In the genomic region with DNA sequence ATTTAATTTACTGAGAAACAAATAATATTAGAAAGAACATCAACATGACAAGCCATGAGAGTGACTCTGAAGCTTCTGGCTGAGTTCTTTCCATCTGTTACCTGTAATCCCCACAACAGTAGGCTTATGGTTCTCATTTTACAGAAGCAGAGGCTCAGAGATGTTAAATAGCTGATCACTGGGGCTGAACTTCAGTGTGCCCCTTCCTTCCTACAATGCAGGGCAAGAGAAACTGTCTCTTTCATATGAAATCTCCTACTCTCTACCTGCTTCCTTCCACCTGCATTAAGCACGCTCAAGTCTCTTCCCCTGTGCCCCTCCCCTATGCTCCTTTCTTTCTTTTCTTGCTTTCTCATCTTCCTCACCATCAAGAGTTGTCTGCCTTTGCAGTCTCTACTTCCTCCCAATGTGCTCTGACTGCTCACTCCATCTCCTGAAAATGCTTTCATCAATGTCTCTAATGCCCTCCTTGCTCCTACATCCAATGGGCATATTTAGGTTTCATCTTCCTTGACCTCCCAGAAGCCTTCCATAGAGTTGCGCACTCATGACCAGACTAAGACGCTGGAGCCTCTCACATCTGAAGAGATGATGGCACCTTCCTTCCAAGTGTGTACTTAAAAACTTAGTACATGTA, we compare ENCODE assay signal across 1 cellular context.
TF ChIP-seq lines count a peak whose summit lies in the region.

No MANE protein-coding gene starts in this region.

TF ChIP-seq in HepG2, 621 proteins besides CTCF, POLR2A, EP300 and RAD21 (continued from another document and continues in another):
- 0 out of 2 replicates have a peak, but pooled peaks have one; percentile 5 for TF ChIP-seq ZNF562 (CRISPR knock-in tag; IDR thresholded peaks at IDR 0.05; ENCODE audit: borderline replicate concordance)
- TF ChIP-seq, protein P1, sequence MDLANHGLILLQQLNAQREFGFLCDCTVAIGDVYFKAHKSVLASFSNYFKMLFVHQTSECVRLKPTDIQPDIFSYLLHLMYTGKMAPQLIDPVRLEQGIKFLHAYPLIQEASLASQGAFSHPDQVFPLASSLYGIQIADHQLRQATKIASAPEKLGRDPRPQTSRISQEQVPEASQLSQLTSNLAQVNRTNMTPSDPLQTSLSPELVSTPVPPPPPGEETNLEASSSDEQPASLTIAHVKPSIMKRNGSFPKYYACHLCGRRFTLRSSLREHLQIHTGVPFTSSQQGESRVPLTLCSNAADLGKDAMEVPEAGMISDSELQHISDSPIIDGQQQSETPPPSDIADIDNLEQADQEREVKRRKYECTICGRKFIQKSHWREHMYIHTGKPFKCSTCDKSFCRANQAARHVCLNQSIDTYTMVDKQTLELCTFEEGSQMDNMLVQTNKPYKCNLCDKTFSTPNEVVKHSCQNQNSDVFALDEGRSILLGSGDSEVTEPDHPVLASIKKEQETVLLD (CRISPR knock-in tag; IDR thresholded peaks at IDR 0.05; ENCODE audit: low read depth) = 0 out of 2 replicates have a peak, but pooled peaks have one; percentile 33
- TF ChIP-seq SSRP1 (CRISPR knock-in tag; IDR thresholded peaks at IDR 0.05) = peak; percentile 99
- TF ChIP-seq, protein P2, sequence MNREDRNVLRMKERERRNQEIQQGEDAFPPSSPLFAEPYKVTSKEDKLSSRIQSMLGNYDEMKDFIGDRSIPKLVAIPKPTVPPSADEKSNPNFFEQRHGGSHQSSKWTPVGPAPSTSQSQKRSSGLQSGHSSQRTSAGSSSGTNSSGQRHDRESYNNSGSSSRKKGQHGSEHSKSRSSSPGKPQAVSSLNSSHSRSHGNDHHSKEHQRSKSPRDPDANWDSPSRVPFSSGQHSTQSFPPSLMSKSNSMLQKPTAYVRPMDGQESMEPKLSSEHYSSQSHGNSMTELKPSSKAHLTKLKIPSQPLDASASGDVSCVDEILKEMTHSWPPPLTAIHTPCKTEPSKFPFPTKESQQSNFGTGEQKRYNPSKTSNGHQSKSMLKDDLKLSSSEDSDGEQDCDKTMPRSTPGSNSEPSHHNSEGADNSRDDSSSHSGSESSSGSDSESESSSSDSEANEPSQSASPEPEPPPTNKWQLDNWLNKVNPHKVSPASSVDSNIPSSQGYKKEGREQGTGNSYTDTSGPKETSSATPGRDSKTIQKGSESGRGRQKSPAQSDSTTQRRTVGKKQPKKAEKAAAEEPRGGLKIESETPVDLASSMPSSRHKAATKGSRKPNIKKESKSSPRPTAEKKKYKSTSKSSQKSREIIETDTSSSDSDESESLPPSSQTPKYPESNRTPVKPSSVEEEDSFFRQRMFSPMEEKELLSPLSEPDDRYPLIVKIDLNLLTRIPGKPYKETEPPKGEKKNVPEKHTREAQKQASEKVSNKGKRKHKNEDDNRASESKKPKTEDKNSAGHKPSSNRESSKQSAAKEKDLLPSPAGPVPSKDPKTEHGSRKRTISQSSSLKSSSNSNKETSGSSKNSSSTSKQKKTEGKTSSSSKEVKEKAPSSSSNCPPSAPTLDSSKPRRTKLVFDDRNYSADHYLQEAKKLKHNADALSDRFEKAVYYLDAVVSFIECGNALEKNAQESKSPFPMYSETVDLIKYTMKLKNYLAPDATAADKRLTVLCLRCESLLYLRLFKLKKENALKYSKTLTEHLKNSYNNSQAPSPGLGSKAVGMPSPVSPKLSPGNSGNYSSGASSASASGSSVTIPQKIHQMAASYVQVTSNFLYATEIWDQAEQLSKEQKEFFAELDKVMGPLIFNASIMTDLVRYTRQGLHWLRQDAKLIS (CRISPR knock-in tag; IDR thresholded peaks at IDR 0.05) = peak; percentile 95; the same call in 1 of the 2 replicates
- TF ChIP-seq SRSF4 (IDR thresholded peaks at IDR 0.05; ENCODE audit: low read depth, low read length, poor library complexity, severe bottlenecking) = peak; percentile 87
- no peak for TF ChIP-seq RBAK (CRISPR knock-in tag; IDR thresholded peaks at IDR 0.05)
- TF ChIP-seq, protein P3, sequence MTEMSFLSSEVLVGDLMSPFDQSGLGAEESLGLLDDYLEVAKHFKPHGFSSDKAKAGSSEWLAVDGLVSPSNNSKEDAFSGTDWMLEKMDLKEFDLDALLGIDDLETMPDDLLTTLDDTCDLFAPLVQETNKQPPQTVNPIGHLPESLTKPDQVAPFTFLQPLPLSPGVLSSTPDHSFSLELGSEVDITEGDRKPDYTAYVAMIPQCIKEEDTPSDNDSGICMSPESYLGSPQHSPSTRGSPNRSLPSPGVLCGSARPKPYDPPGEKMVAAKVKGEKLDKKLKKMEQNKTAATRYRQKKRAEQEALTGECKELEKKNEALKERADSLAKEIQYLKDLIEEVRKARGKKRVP (CRISPR knock-in tag; IDR thresholded peaks at IDR 0.05) = 0 out of 4 replicates have a peak, but pooled peaks of 1 of the 2 experiments have one; percentile 27
- 0 out of 2 replicates have a peak, but pooled peaks have one; percentile 28 for TF ChIP-seq HDAC2 (CRISPR knock-in tag; IDR thresholded peaks at IDR 0.05)
- TF ChIP-seq ZNF331 (CRISPR knock-in tag; IDR thresholded peaks at IDR 0.05) = 0 out of 2 replicates have a peak, but pooled peaks have one; percentile 6
- TF ChIP-seq ZNF558 (CRISPR knock-in tag; IDR thresholded peaks at IDR 0.05; ENCODE audit: borderline replicate concordance) = peak; percentile 56; the same call in 1 of the 2 replicates
- TF ChIP-seq ADNP (CRISPR knock-in tag; IDR thresholded peaks at IDR 0.05) = no peak
- TF ChIP-seq POLR2AphosphoS5 (IDR thresholded peaks at IDR 0.05; ENCODE audit: low read depth, low read length) = peak; percentile 78
- TF ChIP-seq, protein P4, sequence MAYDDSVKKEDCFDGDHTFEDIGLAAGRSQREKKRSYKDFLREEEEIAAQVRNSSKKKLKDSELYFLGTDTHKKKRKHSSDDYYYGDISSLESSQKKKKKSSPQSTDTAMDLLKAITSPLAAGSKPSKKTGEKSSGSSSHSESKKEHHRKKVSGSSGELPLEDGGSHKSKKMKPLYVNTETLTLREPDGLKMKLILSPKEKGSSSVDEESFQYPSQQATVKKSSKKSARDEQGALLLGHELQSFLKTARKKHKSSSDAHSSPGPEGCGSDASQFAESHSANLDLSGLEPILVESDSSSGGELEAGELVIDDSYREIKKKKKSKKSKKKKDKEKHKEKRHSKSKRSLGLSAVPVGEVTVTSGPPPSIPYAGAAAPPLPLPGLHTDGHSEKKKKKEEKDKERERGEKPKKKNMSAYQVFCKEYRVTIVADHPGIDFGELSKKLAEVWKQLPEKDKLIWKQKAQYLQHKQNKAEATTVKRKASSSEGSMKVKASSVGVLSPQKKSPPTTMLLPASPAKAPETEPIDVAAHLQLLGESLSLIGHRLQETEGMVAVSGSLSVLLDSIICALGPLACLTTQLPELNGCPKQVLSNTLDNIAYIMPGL (CRISPR knock-in tag; IDR thresholded peaks at IDR 0.05; ENCODE audit: borderline replicate concordance in 1 of 2, low read depth in 1 of 2) = 0 out of 4 replicates have a peak, but pooled peaks of 1 of the 2 experiments have one; percentile 29
- TF ChIP-seq ZC3H13 (CRISPR knock-in tag; IDR thresholded peaks at IDR 0.05) = peak; percentile 98
- TF ChIP-seq, protein P5, sequence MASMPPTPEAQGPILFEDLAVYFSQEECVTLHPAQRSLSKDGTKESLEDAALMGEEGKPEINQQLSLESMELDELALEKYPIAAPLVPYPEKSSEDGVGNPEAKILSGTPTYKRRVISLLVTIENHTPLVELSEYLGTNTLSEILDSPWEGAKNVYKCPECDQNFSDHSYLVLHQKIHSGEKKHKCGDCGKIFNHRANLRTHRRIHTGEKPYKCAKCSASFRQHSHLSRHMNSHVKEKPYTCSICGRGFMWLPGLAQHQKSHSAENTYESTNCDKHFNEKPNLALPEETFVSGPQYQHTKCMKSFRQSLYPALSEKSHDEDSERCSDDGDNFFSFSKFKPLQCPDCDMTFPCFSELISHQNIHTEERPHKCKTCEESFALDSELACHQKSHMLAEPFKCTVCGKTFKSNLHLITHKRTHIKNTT (CRISPR knock-in tag; IDR thresholded peaks at IDR 0.05) = no peak
- TF ChIP-seq PCBP2 (optimal IDR thresholded peaks at IDR 0.05; ENCODE audit: low read depth, low read length, poor library complexity, severe bottlenecking) = peak; percentile 15
- 0 out of 2 replicates have a peak, but pooled peaks have one; percentile 84 for TF ChIP-seq ARHGAP35 (CRISPR knock-in tag; IDR thresholded peaks at IDR 0.05; ENCODE audit: borderline replicate concordance)
- TF ChIP-seq, protein P6, sequence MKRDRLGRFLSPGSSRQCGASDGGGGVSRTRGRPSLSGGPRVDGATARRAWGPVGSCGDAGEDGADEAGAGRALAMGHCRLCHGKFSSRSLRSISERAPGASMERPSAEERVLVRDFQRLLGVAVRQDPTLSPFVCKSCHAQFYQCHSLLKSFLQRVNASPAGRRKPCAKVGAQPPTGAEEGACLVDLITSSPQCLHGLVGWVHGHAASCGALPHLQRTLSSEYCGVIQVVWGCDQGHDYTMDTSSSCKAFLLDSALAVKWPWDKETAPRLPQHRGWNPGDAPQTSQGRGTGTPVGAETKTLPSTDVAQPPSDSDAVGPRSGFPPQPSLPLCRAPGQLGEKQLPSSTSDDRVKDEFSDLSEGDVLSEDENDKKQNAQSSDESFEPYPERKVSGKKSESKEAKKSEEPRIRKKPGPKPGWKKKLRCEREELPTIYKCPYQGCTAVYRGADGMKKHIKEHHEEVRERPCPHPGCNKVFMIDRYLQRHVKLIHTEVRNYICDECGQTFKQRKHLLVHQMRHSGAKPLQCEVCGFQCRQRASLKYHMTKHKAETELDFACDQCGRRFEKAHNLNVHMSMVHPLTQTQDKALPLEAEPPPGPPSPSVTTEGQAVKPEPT (CRISPR knock-in tag; IDR thresholded peaks at IDR 0.05; ENCODE audit: low read depth) = 0 out of 2 replicates have a peak, but pooled peaks have one; percentile 59
- TF ChIP-seq, protein P7, sequence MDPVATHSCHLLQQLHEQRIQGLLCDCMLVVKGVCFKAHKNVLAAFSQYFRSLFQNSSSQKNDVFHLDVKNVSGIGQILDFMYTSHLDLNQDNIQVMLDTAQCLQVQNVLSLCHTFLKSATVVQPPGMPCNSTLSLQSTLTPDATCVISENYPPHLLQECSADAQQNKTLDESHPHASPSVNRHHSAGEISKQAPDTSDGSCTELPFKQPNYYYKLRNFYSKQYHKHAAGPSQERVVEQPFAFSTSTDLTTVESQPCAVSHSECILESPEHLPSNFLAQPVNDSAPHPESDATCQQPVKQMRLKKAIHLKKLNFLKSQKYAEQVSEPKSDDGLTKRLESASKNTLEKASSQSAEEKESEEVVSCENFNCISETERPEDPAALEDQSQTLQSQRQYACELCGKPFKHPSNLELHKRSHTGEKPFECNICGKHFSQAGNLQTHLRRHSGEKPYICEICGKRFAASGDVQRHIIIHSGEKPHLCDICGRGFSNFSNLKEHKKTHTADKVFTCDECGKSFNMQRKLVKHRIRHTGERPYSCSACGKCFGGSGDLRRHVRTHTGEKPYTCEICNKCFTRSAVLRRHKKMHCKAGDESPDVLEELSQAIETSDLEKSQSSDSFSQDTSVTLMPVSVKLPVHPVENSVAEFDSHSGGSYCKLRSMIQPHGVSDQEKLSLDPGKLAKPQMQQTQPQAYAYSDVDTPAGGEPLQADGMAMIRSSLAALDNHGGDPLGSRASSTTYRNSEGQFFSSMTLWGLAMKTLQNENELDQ (CRISPR knock-in tag; IDR thresholded peaks at IDR 0.05; ENCODE audit: borderline replicate concordance) = peak; percentile 63; the same call in 1 of the 2 replicates
- TF ChIP-seq NFYC (CRISPR knock-in tag; IDR thresholded peaks at IDR 0.05) = peak; percentile 39
- TF ChIP-seq, protein P8, sequence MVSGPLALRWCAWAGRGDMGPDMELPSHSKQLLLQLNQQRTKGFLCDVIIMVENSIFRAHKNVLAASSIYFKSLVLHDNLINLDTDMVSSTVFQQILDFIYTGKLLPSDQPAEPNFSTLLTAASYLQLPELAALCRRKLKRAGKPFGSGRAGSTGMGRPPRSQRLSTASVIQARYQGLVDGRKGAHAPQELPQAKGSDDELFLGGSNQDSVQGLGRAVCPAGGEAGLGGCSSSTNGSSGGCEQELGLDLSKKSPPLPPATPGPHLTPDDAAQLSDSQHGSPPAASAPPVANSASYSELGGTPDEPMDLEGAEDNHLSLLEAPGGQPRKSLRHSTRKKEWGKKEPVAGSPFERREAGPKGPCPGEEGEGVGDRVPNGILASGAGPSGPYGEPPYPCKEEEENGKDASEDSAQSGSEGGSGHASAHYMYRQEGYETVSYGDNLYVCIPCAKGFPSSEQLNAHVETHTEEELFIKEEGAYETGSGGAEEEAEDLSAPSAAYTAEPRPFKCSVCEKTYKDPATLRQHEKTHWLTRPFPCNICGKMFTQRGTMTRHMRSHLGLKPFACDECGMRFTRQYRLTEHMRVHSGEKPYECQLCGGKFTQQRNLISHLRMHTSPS (CRISPR knock-in tag; IDR thresholded peaks at IDR 0.05; ENCODE audit: low read depth) = no peak
- peak; percentile 72; the same call in 1 of the 2 replicates for TF ChIP-seq POLR2G (IDR thresholded peaks at IDR 0.05; ENCODE audit: low read depth, low read length)
- no peak for TF ChIP-seq ZNF749 (CRISPR knock-in tag; IDR thresholded peaks at IDR 0.05; ENCODE audit: borderline replicate concordance)
- TF ChIP-seq ZNF484 (CRISPR knock-in tag; IDR thresholded peaks at IDR 0.05; ENCODE audit: borderline replicate concordance, low read depth) = no peak
- TF ChIP-seq RBM22 (optimal IDR thresholded peaks at IDR 0.05; ENCODE audit: low read length) = peak; percentile 100
- TF ChIP-seq ZIK1 (CRISPR knock-in tag; IDR thresholded peaks at IDR 0.05; ENCODE audit: borderline replicate concordance, low read depth) = no peak
- no peak; the same call in 1 of the 2 replicates for TF ChIP-seq ZNF547 (CRISPR knock-in tag; IDR thresholded peaks at IDR 0.05)
- TF ChIP-seq ELF1 (CRISPR knock-in tag; IDR thresholded peaks at IDR 0.05) = no peak
- peak; percentile 90 for TF ChIP-seq RBFOX2 (IDR thresholded peaks at IDR 0.05; ENCODE audit: low read depth, low read length)
- TF ChIP-seq, protein P9, sequence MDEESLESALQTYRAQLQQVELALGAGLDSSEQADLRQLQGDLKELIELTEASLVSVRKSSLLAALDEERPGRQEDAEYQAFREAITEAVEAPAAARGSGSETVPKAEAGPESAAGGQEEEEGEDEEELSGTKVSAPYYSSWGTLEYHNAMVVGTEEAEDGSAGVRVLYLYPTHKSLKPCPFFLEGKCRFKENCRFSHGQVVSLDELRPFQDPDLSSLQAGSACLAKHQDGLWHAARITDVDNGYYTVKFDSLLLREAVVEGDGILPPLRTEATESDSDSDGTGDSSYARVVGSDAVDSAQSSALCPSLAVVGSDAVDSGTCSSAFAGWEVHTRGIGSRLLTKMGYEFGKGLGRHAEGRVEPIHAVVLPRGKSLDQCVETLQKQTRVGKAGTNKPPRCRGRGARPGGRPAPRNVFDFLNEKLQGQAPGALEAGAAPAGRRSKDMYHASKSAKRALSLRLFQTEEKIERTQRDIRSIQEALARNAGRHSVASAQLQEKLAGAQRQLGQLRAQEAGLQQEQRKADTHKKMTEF (CRISPR knock-in tag; IDR thresholded peaks at IDR 0.05) = peak; percentile 55; the same call in 1 of the 2 replicates
